In the genomic region with DNA sequence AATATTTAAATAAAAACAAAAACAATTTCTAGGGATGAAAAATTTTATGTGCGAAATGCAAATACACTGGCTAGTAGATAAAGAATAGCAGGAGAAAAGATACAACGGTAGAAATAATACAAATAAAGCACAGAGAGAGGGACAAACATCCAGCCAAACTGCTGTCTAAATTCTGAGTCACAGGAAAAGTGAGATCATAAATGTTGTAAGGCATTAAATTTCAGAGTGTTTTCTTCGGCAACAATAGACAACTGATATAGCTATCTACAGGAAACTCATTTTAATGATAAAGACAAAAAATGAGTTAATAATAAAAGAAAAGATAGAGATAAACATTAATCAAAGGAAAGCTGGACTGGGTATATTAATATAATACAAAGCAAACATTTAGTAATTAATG, we compare ENCODE assay signal across 33 cellular contexts.
A peak's percentile ranks its signal among the peaks of the same experiment; 100 is the strongest.
DNase-seq lines count a peak whose midpoint lies in the region; FAIRE-seq and TF ChIP-seq lines count a peak whose summit lies in the region.
"Had no signal": no experiment of that assay in that cellular context is flagged by ENCODE, and none has a peak within 500 bp of the region (broad histone marks: within the 10 kb centered on the region; RNA-seq: fewer than 3 reads in every experiment).

No MANE protein-coding gene starts in this region.

- peaks cover 3% of the 10 kb centered on the region for H3K9me3 ChIP-seq in endothelial cell of umbilical vein (replicated peaks; ENCODE audit: control insufficient read depth, insufficient read depth, low read length)
- H3K9me3 ChIP-seq: SJCRH30, testis had no signal

- FAIRE-seq in endothelial cell of umbilical vein (lab: Jason Lieb, UNC) = peak; percentile 86
- FAIRE-seq: D721Med, H1, HepG2, islet of Langerhans, RCC 7860, small intestine had no signal

- H3K4me3 ChIP-seq in endothelial cell of umbilical vein (replicated peaks in 1 of 3; ENCODE audit: insufficient read depth in 1 of 3, low read depth in 1 of 3, low read length in 3 of 3) = no peak overlapping the region
- H3K4me3 ChIP-seq: dorsolateral prefrontal cortex, SJCRH30, testis had no signal

- H3K4me3 Mint-ChIP-seq in immature natural killer cell = no peak overlapping the region
- H3K4me3 Mint-ChIP-seq: activated CD4-positive, alpha-beta T cell treated with anti-CD3 and anti-CD28 coated beads, Interleukin-2, amount 10 ng/mL, durations not matched to agents 7 days and 5 days; activated naive CD8-positive, alpha-beta T cell treated with anti-CD3 and anti-CD28 coated beads, Interleukin-2, amount 10 ng/mL, durations not matched to agents 7 days and 5 days; activated T-cell treated with anti-CD3 and anti-CD28 coated beads, Interleukin-2, amount 50 U/mL, for 24 hours; CD4-positive, alpha-beta T cell; memory B cell; neural crest cell; T-cell had no signal

- no peaks in the 10 kb centered on the region for H3K4me1 Mint-ChIP-seq in immature natural killer cell
- H3K4me1 Mint-ChIP-seq: activated CD4-positive, alpha-beta T cell treated with anti-CD3 and anti-CD28 coated beads, Interleukin-2, amount 10 ng/mL, durations not matched to agents 7 days and 5 days; activated naive CD8-positive, alpha-beta T cell treated with anti-CD3 and anti-CD28 coated beads, Interleukin-2, amount 10 ng/mL, durations not matched to agents 7 days and 5 days; memory B cell; neural crest cell; T-cell had no signal

- peak overlapping the region; percentile 70 for H3K4me2 ChIP-seq in endothelial cell of umbilical vein (ENCODE audit: insufficient read depth, low read length)

- peaks cover 0 to 4% (median 2%) of the 10 kb centered on the region in 3 donors for H3K27me3 Mint-ChIP-seq in immature natural killer cell (ENCODE audit: low read depth in 3 of 3)
- H3K27me3 Mint-ChIP-seq: activated CD4-positive, alpha-beta T cell treated with anti-CD3 and anti-CD28 coated beads, Interleukin-2, amount 10 ng/mL, durations not matched to agents 7 days and 5 days; activated naive CD8-positive, alpha-beta T cell treated with anti-CD3 and anti-CD28 coated beads, Interleukin-2, amount 10 ng/mL, durations not matched to agents 7 days and 5 days; activated T-cell treated with anti-CD3 and anti-CD28 coated beads, Interleukin-2, amount 50 U/mL, for 24 hours; CD4-positive, alpha-beta T cell; memory B cell; T-cell had no signal

- peaks cover 14 to 66% (median 35%) of the 10 kb centered on the region in 6 donors for H3K9me3 Mint-ChIP-seq in immature natural killer cell

- H3K36me3 Mint-ChIP-seq in immature natural killer cell = no peaks in the 10 kb centered on the region
- H3K36me3 Mint-ChIP-seq: activated naive CD8-positive, alpha-beta T cell treated with anti-CD3 and anti-CD28 coated beads, Interleukin-2, amount 10 ng/mL, durations not matched to agents 7 days and 5 days; T-cell had no signal

- dilution Hi-C loops in endothelial cell of umbilical vein (cut with MboI; ENCODE audit: extremely low pct_ligation_motif_present, low sequenced_read_pairs) = no loop called here

- no peaks in the 10 kb centered on the region for H3K79me2 ChIP-seq in endothelial cell of umbilical vein (ENCODE audit: control insufficient read depth, insufficient read depth, low read length)
- H3K79me2 ChIP-seq: parathyroid adenoma had no signal

- TF ChIP-seq POLR2A in endothelial cell of umbilical vein (IDR thresholded peaks at IDR 0.05; ENCODE audit: low read depth, low read length) = peak; percentile 20

- peak overlapping the region; percentile 52 for H3K27ac ChIP-seq in endothelial cell of umbilical vein (ENCODE audit: insufficient read depth, low read depth, low read length)
- H3K27ac ChIP-seq: 22Rv1, dorsolateral prefrontal cortex, parathyroid adenoma, SJCRH30, testis had no signal

- no TSS peak for BruUV-seq in endothelial cell of umbilical vein (replicated peaks; lab: Mats Ljungman, UMichigan)

- H3K27ac Mint-ChIP-seq in immature natural killer cell = no peak overlapping the region
- H3K27ac Mint-ChIP-seq: activated CD4-positive, alpha-beta T cell treated with anti-CD3 and anti-CD28 coated beads, Interleukin-2, amount 10 ng/mL, durations not matched to agents 7 days and 5 days; activated naive CD8-positive, alpha-beta T cell treated with anti-CD3 and anti-CD28 coated beads, Interleukin-2, amount 10 ng/mL, durations not matched to agents 7 days and 5 days; activated T-cell treated with anti-CD3 and anti-CD28 coated beads, Interleukin-2, amount 50 U/mL, for 24 hours; CD4-positive, alpha-beta T cell; memory B cell; T-cell had no signal

- H3K9ac ChIP-seq in endothelial cell of umbilical vein (replicated peaks; ENCODE audit: extremely low read depth, insufficient read depth, low read length) = peak overlapping the region; percentile 30
- H3K9ac ChIP-seq: parathyroid adenoma had no signal

- no peaks in the 10 kb centered on the region for H3K9me1 ChIP-seq in endothelial cell of umbilical vein (replicated peaks; ENCODE audit: control insufficient read depth, extremely low read depth, insufficient read depth, low read length)

- no peak for TF ChIP-seq CTCF in endothelial cell of umbilical vein (IDR thresholded peaks at IDR 0.05; ENCODE audit: extremely low read depth in 1 of 2, insufficient read depth in 1 of 2, low read depth in 1 of 2, low read length in 2 of 2)

- no peaks in the 10 kb centered on the region for H4K20me1 ChIP-seq in endothelial cell of umbilical vein (replicated peaks; ENCODE audit: control insufficient read depth, extremely low read depth, insufficient read depth, low read length)

- peaks cover 13% of the 10 kb centered on the region for H3K4me1 ChIP-seq in endothelial cell of umbilical vein (ENCODE audit: control insufficient read depth, extremely low read depth, insufficient read depth, low read length)
- H3K4me1 ChIP-seq: parathyroid adenoma, SJCRH30, testis had no signal

- POLR2A ChIA-PET in endothelial cell of umbilical vein (lab: Charles Lee) = no interaction called here

- no peaks in the 10 kb centered on the region for H3K36me3 ChIP-seq in endothelial cell of umbilical vein (ENCODE audit: control insufficient read depth in 2 of 2, extremely low read depth in 1 of 2, insufficient read depth in 2 of 2, low read length in 2 of 2)
- H3K36me3 ChIP-seq: SJCRH30 had no signal

- no peak overlapping the region for H2AFZ ChIP-seq in endothelial cell of umbilical vein (ENCODE audit: low read depth, low read length)
- H2AFZ ChIP-seq: parathyroid adenoma had no signal

- CTCF ChIA-PET in endothelial cell of umbilical vein (lab: Charles Lee) = no interaction called here

- DNase-seq in DMS53 (lab: John Stamatoyannopoulos, UW) = peak; percentile 21
- DNase-seq in DMS53 treated with DMSO at 0.1 percent for 48 hours (lab: John Stamatoyannopoulos, UW; ENCODE audit: unreplicated experiment) = no peak
- DNase-seq in RKO (ENCODE audit: low spot score) = peak; percentile 14
- DNase-seq in endothelial cell of umbilical vein (ENCODE audit: low read depth, low spot score) = peak; percentile 81
- DNase-seq in myocyte (ENCODE audit: low read depth) = peak; percentile 12
- DNase-seq in activated CD4-positive, alpha-beta T cell treated with anti-CD3 and anti-CD28 coated beads for 48 hours = no peak
- no peak for DNase-seq in immature natural killer cell
- no peak for DNase-seq in NCI-H446 (lab: John Stamatoyannopoulos, UW)
- DNase-seq: activated CD4-positive, alpha-beta T cell treated with anti-CD3 and anti-CD28 coated beads, Interleukin-2, amount 10 ng/mL, durations not matched to agents 7 days and 5 days; activated gamma-delta T cell; activated naive CD8-positive, alpha-beta T cell treated with anti-CD3 and anti-CD28 coated beads, Interleukin-2, amount 10 ng/mL, durations not matched to agents 7 days and 5 days; activated T-cell treated with anti-CD3 and anti-CD28 coated beads, Interleukin-2, amount 50 U/mL, for 24 hours; CD4-positive, alpha-beta T cell; cerebellar nuclear complex; dorsolateral prefrontal cortex; glutamatergic neuron; NCI-H146; NCI-H2107; NCI-H774; SJCRH30; small intestine; stimulated activated naive CD4-positive, alpha-beta T cell treated with Interleukin-2 at 50 U/mL for 16 hours; T-cell; testis had no signal

- intact Hi-C loops in endothelial cell of umbilical vein (cut with micrococcal nuclease) = loop anchor here (1.0 kb wide), 1 partner anchor 234 kb away; no protein-coding TSS in a partner anchor

- no peaks in the 10 kb centered on the region for H3K27me3 ChIP-seq in endothelial cell of umbilical vein (ENCODE audit: control insufficient read depth in 2 of 2, insufficient read depth in 2 of 2, low read length in 2 of 2)
- H3K27me3 ChIP-seq: dorsolateral prefrontal cortex, SJCRH30, testis had no signal

TF ChIP-seq in endothelial cell of umbilical vein, 7 proteins besides CTCF, POLR2A, EP300 and RAD21:
- TF ChIP-seq FOS (IDR thresholded peaks at IDR 0.05; ENCODE audit: borderline replicate concordance, insufficient read depth, low read length) (peak; percentile 85), EZH2 (IDR thresholded peaks at IDR 0.05; ENCODE audit: borderline replicate concordance, low read depth, low read length, severe bottlenecking) (no peak), MYC (IDR thresholded peaks at IDR 0.05; ENCODE audit: low read depth, low read length) (no peak), GATA2 (IDR thresholded peaks at IDR 0.05; ENCODE audit: insufficient read depth, insufficient read length, low read depth, low read length) (peak; percentile 59), JUN (IDR thresholded peaks at IDR 0.05; ENCODE audit: borderline replicate concordance, insufficient read depth, insufficient read length, low read depth) (peak; percentile 87), POLR2AphosphoS5 (IDR thresholded peaks at IDR 0.05; ENCODE audit: insufficient read depth, low read depth, low read length) (peak; percentile 30)
- TF ChIP-seq, protein P1, sequence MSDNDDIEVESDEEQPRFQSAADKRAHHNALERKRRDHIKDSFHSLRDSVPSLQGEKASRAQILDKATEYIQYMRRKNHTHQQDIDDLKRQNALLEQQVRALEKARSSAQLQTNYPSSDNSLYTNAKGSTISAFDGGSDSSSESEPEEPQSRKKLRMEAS (IDR thresholded peaks at IDR 0.05; ENCODE audit: insufficient read depth, insufficient read length) = no peak

Comparison
In these comparisons a context has a peak if more than half of its experiments do, and no peak if none do; other contexts are left out.
1. DNase-seq: peak in DMS53 (single experiment), RKO (single experiment), endothelial cell of umbilical vein (single experiment) and myocyte (single experiment); none in DMS53 treated with DMSO at 0.1 percent for 48 hours (single experiment), activated CD4-positive, alpha-beta T cell treated with anti-CD3 and anti-CD28 coated beads for 48 hours (single experiment), immature natural killer cell (0 of 3) and NCI-H446 (0 of 2).